9 cellular contexts compared by ENCODE assay signal in the genomic region with DNA sequence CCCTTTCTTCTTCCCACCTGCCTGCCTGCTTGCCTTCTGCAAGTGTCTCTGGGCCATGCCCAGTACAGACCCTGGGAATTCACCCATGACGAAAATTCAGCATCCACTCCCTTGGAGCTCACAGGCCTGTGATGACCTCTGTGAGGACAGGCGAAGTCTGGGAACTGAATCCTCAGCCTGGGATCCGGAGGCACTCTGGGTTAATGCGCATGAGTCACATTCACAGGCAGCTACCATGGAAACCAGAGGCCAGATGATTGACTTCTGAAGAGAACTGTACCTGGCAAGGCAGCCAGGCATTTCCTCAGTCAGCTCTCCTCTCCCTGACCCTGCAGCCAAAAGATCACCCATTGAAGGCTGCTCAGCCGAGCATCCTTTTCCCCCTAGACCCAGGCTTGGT. TPM values are rescaled to one million over a fixed set of nuclear protein-coding genes. Genes with fewer than 3 reads are reported as not detected.
A peak's percentile ranks its signal among the peaks of the same experiment; 100 is the strongest.
DNase-seq lines count a peak whose midpoint lies in the region; ATAC-seq and TF ChIP-seq lines count a peak whose summit lies in the region.
"Had no signal": no experiment of that assay in that cellular context is flagged by ENCODE, and none has a peak within 500 bp of the region (broad histone marks: within the 10 kb centered on the region; RNA-seq: fewer than 3 reads in every experiment).

No MANE protein-coding gene starts in this region.

- H3K4me3 ChIP-seq in AG10803 (ENCODE audit: low read length), result no peak overlapping the region
- H3K4me3 ChIP-seq: cardiac muscle cell had no signal

- H3K27ac ChIP-seq in caudate nucleus (ENCODE audit: low read depth, low read length), result peak overlapping the region; percentile 7
- H3K27ac ChIP-seq: cardiac muscle cell had no signal

- no peak for TF ChIP-seq CTCF in AG10803 (conservative IDR thresholded peaks at IDR 0.05; ENCODE audit: low read length)

- ATAC-seq in HG03460 (IDR thresholded peaks at IDR 0.05; ENCODE audit: unreplicated experiment), result no peak

- DNase-seq in AG10803 (ENCODE audit: low read depth) (peak; percentile 72), M059J (ENCODE audit: low read depth) (peak; percentile 97), caudate nucleus (lab: John Stamatoyannopoulos, UW) (peak in 39 of 61 donors; percentile 10 to 90 (median 42)), lung microvascular endothelial cell (ENCODE audit: low read depth in 2 of 2) (peak; percentile 80 to 92), GDM1 (lab: John Stamatoyannopoulos, UW) (no peak)
- no peak for DNase-seq in stimulated activated CD4-positive, alpha-beta T cell treated with anti-CD3 and anti-CD28 coated beads, Interleukin-4, amount 100 ng/mL, for 24 hours
- DNase-seq in stimulated activated CD4-positive, alpha-beta T cell treated with anti-CD3 and anti-CD28 coated beads, Interleukin-15, amount 100 ng/mL, for 24 hours, result no peak

RNA-seq across cellular contexts. Expression of gene SLC9A8, which starts 41.0 kb away (rescaled TPM):
- 6.0 and 9.0 TPM in 2 replicates for total RNA-seq in M059J (2014; rRNA removed; shearing (Covaris generic))
- 4.6 and 10.3 TPM in 2 replicates for total RNA-seq in lung microvascular endothelial cell

Comparison
In these comparisons a context has a peak if more than half of its experiments do, and no peak if none do; other contexts are left out.
1. DNase-seq: peak in AG10803 (single experiment), M059J (single experiment), caudate nucleus (39 of 61) and lung microvascular endothelial cell (2 of 2); none in stimulated activated CD4-positive, alpha-beta T cell treated with anti-CD3 and anti-CD28 coated beads, Interleukin-4, amount 100 ng/mL, for 24 hours (single experiment), stimulated activated CD4-positive, alpha-beta T cell treated with anti-CD3 and anti-CD28 coated beads, Interleukin-15, amount 100 ng/mL, for 24 hours (single experiment) and GDM1 (single experiment).